In the genomic region with DNA sequence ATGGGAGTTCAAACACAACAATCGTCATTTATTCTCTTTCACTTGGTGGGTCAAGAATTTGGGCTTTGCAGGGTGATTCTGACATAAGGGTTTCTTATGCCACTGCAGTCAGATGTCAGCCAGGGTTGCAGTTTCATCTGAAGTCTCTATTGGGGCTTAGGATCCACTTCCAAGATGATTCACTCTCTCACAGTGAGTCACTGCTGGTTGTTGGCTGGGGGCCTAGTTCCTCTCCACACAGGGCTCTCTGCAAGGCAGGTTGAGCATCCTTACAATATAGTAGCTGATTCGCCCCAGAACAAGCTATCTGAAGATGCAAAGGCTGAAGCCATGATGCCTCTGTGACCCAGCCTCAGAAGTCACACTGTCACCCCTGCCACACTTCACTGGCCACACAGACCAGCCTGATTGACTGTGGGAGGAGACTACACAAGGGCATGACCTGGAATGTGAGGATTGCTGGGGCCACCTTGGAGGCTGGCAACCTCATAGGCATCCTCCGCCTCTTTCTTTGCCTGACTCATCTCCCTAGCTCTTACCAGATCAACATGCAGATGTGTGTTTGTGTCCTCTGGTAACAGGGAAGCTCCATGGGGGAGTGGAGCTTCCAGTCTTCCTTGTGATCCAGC, we compare ENCODE assay signal across 9 cellular contexts. TPM values are rescaled to one million over a fixed set of nuclear protein-coding genes. Genes with fewer than 3 reads are reported as not detected.
DNase-seq lines count a peak whose midpoint lies in the region; ATAC-seq and TF ChIP-seq lines count a peak whose summit lies in the region.
"Had no signal": no experiment of that assay in that cellular context is flagged by ENCODE, and none has a peak within 500 bp of the region (broad histone marks: within the 10 kb centered on the region; RNA-seq: fewer than 3 reads in every experiment).

No MANE protein-coding gene starts in this region.

- no peak for ATAC-seq in HG03095 (IDR thresholded peaks at IDR 0.05; ENCODE audit: unreplicated experiment)
- ATAC-seq: gastrocnemius medialis had no signal

- peaks cover 8% of the 10 kb centered on the region for H3F3A ChIP-seq in neural progenitor cell (ENCODE audit: low read depth)

- H3K4me2 ChIP-seq in neural progenitor cell, result no peak overlapping the region

- H3K36me3 Mint-ChIP-seq in neural progenitor cell, result no peaks in the 10 kb centered on the region
- no peaks in the 10 kb centered on the region for H3K36me3 Mint-ChIP-seq in endothelial cell (ENCODE audit: low read depth, unreplicated experiment)

- H3K27ac Mint-ChIP-seq in neural progenitor cell (peak overlapping the region; percentile 48), endothelial cell (ENCODE audit: unreplicated experiment) (no peak overlapping the region)

- H2AFZ ChIP-seq in neural progenitor cell (replicated peaks), result no peak overlapping the region

- no peaks in the 10 kb centered on the region for H4K20me1 ChIP-seq in neural progenitor cell (ENCODE audit: low read depth)

- H3K9ac ChIP-seq in neural progenitor cell, result no peak overlapping the region

- H3K79me2 ChIP-seq in neural progenitor cell (ENCODE audit: low read depth), result no peaks in the 10 kb centered on the region

- H3K27me3 ChIP-seq in neural progenitor cell, result peaks cover 2% of the 10 kb centered on the region
- no peaks in the 10 kb centered on the region for H3K27me3 ChIP-seq in WERI-Rb-1 (ENCODE audit: insufficient read depth, low read depth, severe bottlenecking)
- H3K27me3 ChIP-seq: gastrocnemius medialis had no signal

- H3K27me3 Mint-ChIP-seq in neural progenitor cell (ENCODE audit: insufficient read depth, low read depth), result peaks cover 6% of the 10 kb centered on the region
- peaks cover 17% of the 10 kb centered on the region for H3K27me3 Mint-ChIP-seq in endothelial cell (ENCODE audit: unreplicated experiment)

- peaks cover 38% of the 10 kb centered on the region for H3K4me1 Mint-ChIP-seq in neural progenitor cell
- peaks cover 16% of the 10 kb centered on the region for H3K4me1 Mint-ChIP-seq in endothelial cell (ENCODE audit: unreplicated experiment)

- no peak for TF ChIP-seq CTCF in neural progenitor cell (IDR thresholded peaks at IDR 0.05)
- no peak for TF ChIP-seq CTCF in WERI-Rb-1 (IDR thresholded peaks at IDR 0.05; ENCODE audit: low read depth, low read length)
- TF ChIP-seq CTCF in endothelial cell (IDR thresholded peaks at IDR 0.05; ENCODE audit: unreplicated experiment), result no peak

- H3K4me3 ChIP-seq in neural progenitor cell, result no peak overlapping the region
- H3K4me3 ChIP-seq in WERI-Rb-1 (ENCODE audit: low read depth, low read length), result no peak overlapping the region
- H3K4me3 ChIP-seq: gastrocnemius medialis had no signal

- no peaks in the 10 kb centered on the region for H3K4me1 ChIP-seq in neural progenitor cell

- H3K9me3 Mint-ChIP-seq in neural progenitor cell, result no peaks in the 10 kb centered on the region
- no peaks in the 10 kb centered on the region for H3K9me3 Mint-ChIP-seq in endothelial cell (ENCODE audit: unreplicated experiment)

- H3K9me3 ChIP-seq in neural progenitor cell (ENCODE audit: low read depth) (no peaks in the 10 kb centered on the region), WERI-Rb-1 (ENCODE audit: severe bottlenecking) (no peaks in the 10 kb centered on the region)
- H3K9me3 ChIP-seq: gastrocnemius medialis had no signal

- no peak overlapping the region for H3K4me3 Mint-ChIP-seq in neural progenitor cell
- H3K4me3 Mint-ChIP-seq in endothelial cell (ENCODE audit: unreplicated experiment), result no peak overlapping the region

- DNase-seq in EH (ENCODE audit: low read depth) (peak; percentile 85), RPMI7951 (ENCODE audit: low read depth) (peak; percentile 72), astrocyte of the hippocampus (ENCODE audit: low read depth, low spot score) (peak; percentile 66), neural progenitor cell (ENCODE audit: low spot score) (peak; percentile 0), HuH-7 (ENCODE audit: low spot score) (no peak), WERI-Rb-1 (no peak), endothelial cell (ENCODE audit: low spot score) (no peak)

- no peaks in the 10 kb centered on the region for H3K36me3 ChIP-seq in neural progenitor cell
- H3K36me3 ChIP-seq in WERI-Rb-1, result no peaks in the 10 kb centered on the region
- H3K36me3 ChIP-seq: gastrocnemius medialis had no signal

- H3K27ac ChIP-seq in neural progenitor cell (no peak overlapping the region), WERI-Rb-1 (no peak overlapping the region)

RNA-seq across cellular contexts. Expression of a gene that starts 4.5 kb away (rescaled TPM):
- 179 and 201 TPM in 2 replicates for total RNA-seq in RPMI7951 (2014; rRNA removed; shearing (Covaris generic))
- 12.3 and 33.4 TPM in 2 replicates for total RNA-seq in neural progenitor cell (ENCODE audit: low replicate concordance)
- 13.2 TPM for total RNA-seq in endothelial cell (ENCODE audit: unreplicated experiment)

RNA-seq across cellular contexts. Expression of a gene that starts 33.1 kb away (rescaled TPM):
- total RNA-seq in RPMI7951 (2014; rRNA removed; shearing (Covaris generic)), result 0.72 TPM in 1 of 2 replicates, not detected in the other
- total RNA-seq in neural progenitor cell (ENCODE audit: low replicate concordance) (1.8 TPM in 1 of 2 replicates, not detected in the other), endothelial cell (ENCODE audit: unreplicated experiment) (1.2 TPM)

RNA-seq across cellular contexts. Expression of a gene that starts 42.5 kb away (rescaled TPM):
- total RNA-seq in RPMI7951 (2014; rRNA removed; shearing (Covaris generic)), result 56.2 and 64.6 TPM in 2 replicates
- total RNA-seq in neural progenitor cell (ENCODE audit: low replicate concordance) (3.9 and 27.3 TPM in 2 replicates), endothelial cell (ENCODE audit: unreplicated experiment) (34.2 TPM)

Comparison
In these comparisons a context has a peak if more than half of its experiments do, and no peak if none do; other contexts are left out.
1. DNase-seq: peak in EH (single experiment), RPMI7951 (single experiment), astrocyte of the hippocampus (single experiment) and neural progenitor cell (single experiment); none in HuH-7 (single experiment), WERI-Rb-1 (single experiment) and endothelial cell (single experiment).